24 cellular contexts compared by ENCODE assay signal in genomic region chr1:7383671-7384070, GRCh38.
A peak's percentile ranks its signal among the peaks of the same experiment; 100 is the strongest.
DNase-seq lines count a peak whose midpoint lies in the region; ATAC-seq and TF ChIP-seq lines count a peak whose summit lies in the region.
"Had no signal": no experiment of that assay in that cellular context is flagged by ENCODE, and none has a peak within 500 bp of the region (broad histone marks: within the 10 kb centered on the region; RNA-seq: fewer than 3 reads in every experiment).

No MANE protein-coding gene starts in this region.

- H3K18ac ChIP-seq in H9 (ENCODE audit: insufficient read length, low read depth, low read length): no peak overlapping the region

- CTCF ChIA-PET in activated CD8-positive, alpha-beta T cell treated with anti-CD3 and anti-CD28 coated beads, Interleukin-2, amount 10 ng/mL, durations not matched to agents 7 days and 5 days (lab: Charles Lee): no interaction called here

- H3K36me3 ChIP-seq in SJCRH30 (no peaks in the 10 kb centered on the region), esophagus muscularis mucosa (no peaks in the 10 kb centered on the region), spleen (no peaks in the 10 kb centered on the region)
- H3K36me3 ChIP-seq: BLaER1 treated with 17β-estradiol and CSF1 and Interleukin-3, amounts not matched to agents 10 nM and 100 nM had no signal

- ATAC-seq in activated CD8-positive, alpha-beta T cell treated with anti-CD3 and anti-CD28 coated beads, Interleukin-2, amount 10 ng/mL, durations not matched to agents 7 days and 5 days: no peak
- ATAC-seq: A549 had no signal

- H2AFZ ChIP-seq in H9 (ENCODE audit: low read length): no peak overlapping the region

- no peak overlapping the region for H3K27ac Mint-ChIP-seq in H9
- no peak overlapping the region for H3K27ac Mint-ChIP-seq in activated CD8-positive, alpha-beta T cell treated with anti-CD3 and anti-CD28 coated beads, Interleukin-2, amount 10 ng/mL, durations not matched to agents 7 days and 5 days
- H3K27ac Mint-ChIP-seq: CD4-positive, alpha-beta T cell; IgD-negative memory B cell had no signal

- H3K79me1 ChIP-seq in H9 (ENCODE audit: insufficient read depth, low read depth, low read length, poor library complexity, severe bottlenecking): no peaks in the 10 kb centered on the region

- H3K4me1 Mint-ChIP-seq in H9: peaks cover 27 to 39% of the 10 kb centered on the region in 2 experiments
- no peaks in the 10 kb centered on the region for H3K4me1 Mint-ChIP-seq in activated CD8-positive, alpha-beta T cell treated with anti-CD3 and anti-CD28 coated beads, Interleukin-2, amount 10 ng/mL, durations not matched to agents 7 days and 5 days (ENCODE audit: low read depth)

- H4K5ac ChIP-seq in H9 (ENCODE audit: insufficient read length, low read depth, low read length): no peak overlapping the region

- TF ChIP-seq POLR2A in esophagus muscularis mucosa (IDR thresholded peaks at IDR 0.05; ENCODE audit: low read depth): no peak
- no peak for TF ChIP-seq POLR2A in spleen (IDR thresholded peaks at IDR 0.05)

- no peak overlapping the region for H3K4ac ChIP-seq in H9 (ENCODE audit: low read depth, low read length)

- H4K20me1 ChIP-seq in H9 (ENCODE audit: control insufficient read depth, insufficient read depth, insufficient read length): no peaks in the 10 kb centered on the region
- H4K20me1 ChIP-seq: BLaER1 treated with 17β-estradiol and CSF1 and Interleukin-3, amounts not matched to agents 10 nM and 100 nM had no signal

- no peak overlapping the region for H4K91ac ChIP-seq in H9 (ENCODE audit: insufficient read length, low read depth, low read length)

- POLR2A ChIA-PET in activated CD8-positive, alpha-beta T cell treated with anti-CD3 and anti-CD28 coated beads, Interleukin-2, amount 10 ng/mL, durations not matched to agents 7 days and 5 days (lab: Charles Lee): no interaction called here

- H3K27me3 Mint-ChIP-seq in H9 (ENCODE audit: low read depth): no peaks in the 10 kb centered on the region; the same call in 1 of the 2 replicates
- peaks cover 3% of the 10 kb centered on the region for H3K27me3 Mint-ChIP-seq in activated CD8-positive, alpha-beta T cell treated with anti-CD3 and anti-CD28 coated beads, Interleukin-2, amount 10 ng/mL, durations not matched to agents 7 days and 5 days (ENCODE audit: low read depth)

- no peak overlapping the region for H2BK15ac ChIP-seq in H9 (ENCODE audit: low read depth, low read length)

- H3K4me1 ChIP-seq in H9 (ENCODE audit: insufficient read depth, low read length): no peaks in the 10 kb centered on the region; the same call in 1 of the 2 replicates
- peaks cover 36% of the 10 kb centered on the region for H3K4me1 ChIP-seq in SJCRH30
- H3K4me1 ChIP-seq in esophagus muscularis mucosa: peaks cover 13 to 40% (median 34%) of the 10 kb centered on the region in 4 donors
- peaks cover 3 to 32% (median 18%) of the 10 kb centered on the region in 6 donors for H3K4me1 ChIP-seq in spleen
- H3K4me1 ChIP-seq: A549 had no signal

- H3K14ac ChIP-seq in H9 (ENCODE audit: insufficient read depth, low read length): no peak overlapping the region

- H3K23ac ChIP-seq in H9 (ENCODE audit: insufficient read length, low read depth, low read length): no peak overlapping the region

- no peak overlapping the region for H2BK5ac ChIP-seq in H9 (ENCODE audit: insufficient read length, low read length)

- no peak overlapping the region for H2BK12ac ChIP-seq in H9 (ENCODE audit: insufficient read length, low read depth, low read length)

- H3K27ac ChIP-seq in H9 (ENCODE audit: insufficient read length, low read depth, low read length) (no peak overlapping the region), SJCRH30 (peak overlapping the region; percentile 13; the same call in 1 of the 2 replicates), esophagus muscularis mucosa (replicated peaks in 1 of 4) (no peak overlapping the region), spleen (no peak overlapping the region)
- H3K27ac ChIP-seq: BLaER1 treated with 17β-estradiol and CSF1 and Interleukin-3, amounts not matched to agents 10 nM and 100 nM; KMS-11 had no signal

- WGBS in H9 (ENCODE audit: extremely low coverage, insufficient read length, low lambda C conversion rate): 100% methylated on average over 1 of the region's 7 CpGs
- 95% methylated on average over 7 of the region's 7 CpGs for WGBS in esophagus muscularis mucosa
- WGBS in spleen, 5 donors: 80 to 96% (median 90%) methylated on average over 7 of the region's 7 CpGs

- no peaks in the 10 kb centered on the region for H3K23me2 ChIP-seq in H9 (ENCODE audit: insufficient read length, low read depth, low read length, poor library complexity, severe bottlenecking)

- DNase-seq in H9: peak; percentile 2
- no peak for DNase-seq in SJCRH30
- peak; percentile 90 for DNase-seq in esophagus muscularis mucosa (ENCODE audit: extremely low spot score)
- DNase-seq in spleen: peak; percentile 18
- no peak for DNase-seq in H4 (ENCODE audit: low spot score)
- DNase-seq in activated CD8-positive, alpha-beta T cell treated with anti-CD3 and anti-CD28 coated beads, Interleukin-2, amount 10 ng/mL, durations not matched to agents 7 days and 5 days: no peak
- no peak for DNase-seq in DMS153 (lab: John Stamatoyannopoulos, UW)
- no peak for DNase-seq in germinal center (ENCODE audit: low spot score)
- DNase-seq: AML-193; CD4-positive, alpha-beta T cell; EL; GF-D8; HCEC 1CT; MM.1S; NCI-H2029; NCI-H446 treated with DMSO at 0.1 percent for 48 hours; NCI-H526; NCI-H82; RPMI8226; SHP77 had no signal

- H3T11ph ChIP-seq in H9 (ENCODE audit: low read length): no peak overlapping the region

- no peak overlapping the region for H2BK120ac ChIP-seq in H9 (ENCODE audit: low read depth, low read length, poor library complexity, severe bottlenecking)

- H2AK5ac ChIP-seq in H9 (ENCODE audit: insufficient read length, low read length): no peak overlapping the region

- no peak overlapping the region for H3K56ac ChIP-seq in H9 (ENCODE audit: insufficient read length, low read depth, low read length)

- intact Hi-C loops in esophagus muscularis mucosa (cut with DNase I): no loop called here
- intact Hi-C loops in spleen (cut with DNase I; ENCODE audit: low total_unique reads): no loop called here

- H3K9ac ChIP-seq in H9 (ENCODE audit: extremely low read depth, insufficient read length, low read length): no peak overlapping the region
- H3K9ac ChIP-seq: BLaER1 treated with 17β-estradiol and CSF1 and Interleukin-3, amounts not matched to agents 10 nM and 100 nM; KMS-11 had no signal

- H3K79me2 ChIP-seq in H9 (ENCODE audit: insufficient read depth, low read length): no peaks in the 10 kb centered on the region

- H3K4me3 Mint-ChIP-seq in H9: no peak overlapping the region
- H3K4me3 Mint-ChIP-seq in activated CD8-positive, alpha-beta T cell treated with anti-CD3 and anti-CD28 coated beads, Interleukin-2, amount 10 ng/mL, durations not matched to agents 7 days and 5 days: no peak overlapping the region
- H3K4me3 Mint-ChIP-seq: CD4-positive, alpha-beta T cell; IgD-negative memory B cell had no signal

- no peaks in the 10 kb centered on the region for H3K9me3 Mint-ChIP-seq in H9
- no peaks in the 10 kb centered on the region for H3K9me3 Mint-ChIP-seq in activated CD8-positive, alpha-beta T cell treated with anti-CD3 and anti-CD28 coated beads, Interleukin-2, amount 10 ng/mL, durations not matched to agents 7 days and 5 days (ENCODE audit: insufficient read depth)
- H3K9me3 Mint-ChIP-seq: CD4-positive, alpha-beta T cell; IgD-negative memory B cell had no signal

- no peak overlapping the region for H2BK20ac ChIP-seq in H9 (ENCODE audit: low read depth, low read length, poor library complexity, severe bottlenecking)

- H3K9me3 ChIP-seq in H9 (ENCODE audit: control insufficient read depth, low read depth, low read length): no peaks in the 10 kb centered on the region
- no peaks in the 10 kb centered on the region for H3K9me3 ChIP-seq in SJCRH30 (replicated peaks)
- H3K9me3 ChIP-seq in esophagus muscularis mucosa: no peaks in the 10 kb centered on the region
- peaks cover 0 to 7% (median 2%) of the 10 kb centered on the region in 8 donors for H3K9me3 ChIP-seq in spleen
- H3K9me3 ChIP-seq: A549 had no signal

- no peak for TF ChIP-seq CTCF in H9 (conservative IDR thresholded peaks at IDR 0.05)
- no peak for TF ChIP-seq CTCF in esophagus muscularis mucosa (IDR thresholded peaks at IDR 0.05)
- no peak for TF ChIP-seq CTCF in spleen (IDR thresholded peaks at IDR 0.05 in 8 of 11, conservative IDR thresholded peaks at IDR 0.05 in 3 of 11)

- H3K27me3 ChIP-seq in H9 (ENCODE audit: insufficient read depth, low read length) (no peaks in the 10 kb centered on the region), SJCRH30 (no peaks in the 10 kb centered on the region), esophagus muscularis mucosa (no peaks in the 10 kb centered on the region), spleen (replicated peaks in 1 of 7) (peaks cover 0 to 10% (median 0%) of the 10 kb centered on the region in 7 donors)
- H3K27me3 ChIP-seq: BLaER1 treated with 17β-estradiol and CSF1 and Interleukin-3, amounts not matched to agents 10 nM and 100 nM had no signal

- no peak for TF ChIP-seq EP300 in esophagus muscularis mucosa (IDR thresholded peaks at IDR 0.05)

- no peak overlapping the region for H3K4me3 ChIP-seq in SJCRH30
- H3K4me3 ChIP-seq in esophagus muscularis mucosa: no peak overlapping the region
- no peak overlapping the region for H3K4me3 ChIP-seq in spleen
- H3K4me3 ChIP-seq: A549; BLaER1 treated with 17β-estradiol and CSF1 and Interleukin-3, amounts not matched to agents 10 nM and 100 nM had no signal

- H3K36me3 Mint-ChIP-seq in H9 (ENCODE audit: insufficient read depth in 1 of 3, low read depth in 3 of 3): no peaks in the 10 kb centered on the region
- no peaks in the 10 kb centered on the region for H3K36me3 Mint-ChIP-seq in activated CD8-positive, alpha-beta T cell treated with anti-CD3 and anti-CD28 coated beads, Interleukin-2, amount 10 ng/mL, durations not matched to agents 7 days and 5 days (ENCODE audit: low read depth)

- H4K8ac ChIP-seq in H9 (replicated peaks; ENCODE audit: insufficient read length, low read depth, low read length): no peak overlapping the region

- H3K4me2 ChIP-seq in H9 (ENCODE audit: insufficient read depth, insufficient read length, low read length): no peak overlapping the region
- H3K4me2 ChIP-seq: A549; BLaER1 treated with 17β-estradiol and CSF1 and Interleukin-3, amounts not matched to agents 10 nM and 100 nM; KMS-11 had no signal

Comparison
In these comparisons a context has a peak if more than half of its experiments do, and no peak if none do; other contexts are left out.
1. DNase-seq: peak in H9 (single experiment), esophagus muscularis mucosa (single experiment) and spleen (single experiment); none in SJCRH30 (0 of 2), H4 (single experiment), activated CD8-positive, alpha-beta T cell treated with anti-CD3 and anti-CD28 coated beads, Interleukin-2, amount 10 ng/mL, durations not matched to agents 7 days and 5 days (single experiment), DMS153 (single experiment) and germinal center (single experiment).